9 cellular contexts compared by ENCODE assay signal in genomic region chr11:102453921-102454320, GRCh38. TPM values are rescaled to one million over a fixed set of nuclear protein-coding genes. Genes with fewer than 3 reads are reported as not detected.
DNase-seq lines count a peak whose midpoint lies in the region; ATAC-seq, FAIRE-seq and TF ChIP-seq lines count a peak whose summit lies in the region.
"Had no signal": no experiment of that assay in that cellular context is flagged by ENCODE, and none has a peak within 500 bp of the region (broad histone marks: within the 10 kb centered on the region; RNA-seq: fewer than 3 reads in every experiment).

No MANE protein-coding gene starts in this region.

- H3K9ac ChIP-seq in Loucy (ENCODE audit: low read depth, low read length, poor library complexity, severe bottlenecking) (peak overlapping the region; percentile 98), K562 (ENCODE audit: insufficient read depth in 1 of 2, low read depth in 2 of 2, low read length in 2 of 2) (no peak overlapping the region)

- H3K4me3 ChIP-seq in CD4-positive, CD25-positive, alpha-beta regulatory T cell (ENCODE audit: low read depth, low read length), result no peak overlapping the region
- H3K4me3 ChIP-seq in Loucy (ENCODE audit: low read length, poor library complexity, severe bottlenecking) (peak overlapping the region; percentile 96), K562 (no peak overlapping the region)

- H3K4me1 Mint-ChIP-seq in CD4-positive, CD25-positive, alpha-beta regulatory T cell, result peaks cover 35 to 69% (median 46%) of the 10 kb centered on the region in 4 donors
- peaks cover 35 to 58% (median 58%) of the 10 kb centered on the region in 3 donors for H3K4me1 Mint-ChIP-seq in naive B cell
- peaks cover 54% of the 10 kb centered on the region for H3K4me1 Mint-ChIP-seq in chondrocyte (ENCODE audit: low read depth)

- TF ChIP-seq POLR2A in K562 (conservative IDR thresholded peaks at IDR 0.05), result no peak

- H2AFZ ChIP-seq in Loucy (ENCODE audit: low read length), result no peak overlapping the region
- H2AFZ ChIP-seq in K562 (ENCODE audit: low read depth, low read length), result no peak overlapping the region

- peaks cover 5% of the 10 kb centered on the region for H3K36me3 Mint-ChIP-seq in CD4-positive, CD25-positive, alpha-beta regulatory T cell
- H3K36me3 Mint-ChIP-seq in naive B cell (no peaks in the 10 kb centered on the region), chondrocyte (ENCODE audit: low read depth) (no peaks in the 10 kb centered on the region)

- H3F3A ChIP-seq in Loucy (ENCODE audit: low read depth), result peaks cover 5% of the 10 kb centered on the region

- H3K27me3 ChIP-seq in CD4-positive, CD25-positive, alpha-beta regulatory T cell (ENCODE audit: control insufficient read depth, insufficient read depth, low read length), result no peaks in the 10 kb centered on the region
- H3K27me3 ChIP-seq in Loucy (ENCODE audit: insufficient read depth, low read length, poor library complexity, severe bottlenecking) (peaks cover 8% of the 10 kb centered on the region), K562 (ENCODE audit: control insufficient read depth in 2 of 2, insufficient read depth in 2 of 2, low read length in 2 of 2) (no peaks in the 10 kb centered on the region)
- H3K27me3 ChIP-seq: heart right ventricle had no signal

- H4K20me1 ChIP-seq in Loucy (ENCODE audit: insufficient read depth, low read length, poor library complexity, severe bottlenecking) (peaks cover 27% of the 10 kb centered on the region), K562 (replicated peaks; ENCODE audit: control insufficient read depth, insufficient read depth, low read length) (peaks cover 13% of the 10 kb centered on the region)

- peak overlapping the region in 3 of 4 donors; percentile 47 to 98 (median 98) for H3K4me3 Mint-ChIP-seq in CD4-positive, CD25-positive, alpha-beta regulatory T cell
- H3K4me3 Mint-ChIP-seq in naive B cell (peak overlapping the region in 7 of 8 donors; percentile 10 to 99 (median 68)), chondrocyte (ENCODE audit: unreplicated experiment) (no peak overlapping the region)

- CTCF ChIA-PET in K562 (lab: Yijun Ruan, JAX; ENCODE audit: low intra/inter-chr PET ratio), result no interaction called here

- no peak for FAIRE-seq in K562 (lab: Jason Lieb, UNC)

- H3K9me2 ChIP-seq in Loucy (replicated peaks; ENCODE audit: low read depth, low read length), result no peaks in the 10 kb centered on the region

- POLR2A ChIA-PET in K562 (lab: Yijun Ruan, JAX), result interaction anchor here (1.7 kb wide), 1 partner anchor 14 kb away, joined by 5 read pairs; no protein-coding TSS in a partner anchor

- H3K4me2 ChIP-seq in Loucy (ENCODE audit: low read depth, low read length, poor library complexity, severe bottlenecking) (peak overlapping the region; percentile 92), K562 (ENCODE audit: insufficient read depth, low read length) (no peak overlapping the region)

- peak overlapping the region; percentile 98 to 100 (median 98) for H3K27ac Mint-ChIP-seq in CD4-positive, CD25-positive, alpha-beta regulatory T cell
- peak overlapping the region in 4 of 6 donors; percentile 21 to 99 (median 40) for H3K27ac Mint-ChIP-seq in naive B cell
- H3K27ac Mint-ChIP-seq in chondrocyte (ENCODE audit: unreplicated experiment), result no peak overlapping the region

- intact Hi-C loops in K562 (cut with micrococcal nuclease), result loop anchor here (2.0 to 5.0 kb wide), 2 partner anchors 67 to 107 kb away; partner anchors contain the start of gene BIRC2

- DNase-seq in CD4-positive, CD25-positive, alpha-beta regulatory T cell, result no peak
- no peak for DNase-seq in K562 (ENCODE audit: extremely low read depth in 1 of 4, low spot score in 3 of 4)
- no peak for DNase-seq in naive B cell
- DNase-seq in NK-92 (lab: John Stamatoyannopoulos, UW; ENCODE audit: unreplicated experiment), result no peak
- no peak for DNase-seq in NCI-H1048 (lab: John Stamatoyannopoulos, UW)
- DNase-seq in chondrocyte (ENCODE audit: low spot score), result no peak
- DNase-seq: heart right ventricle had no signal

- H3K79me2 ChIP-seq in Loucy (ENCODE audit: insufficient read depth, low read length) (peaks cover 46% of the 10 kb centered on the region), K562 (ENCODE audit: control insufficient read depth, insufficient read depth, low read length) (peaks cover 38% of the 10 kb centered on the region)

- no peak for TF ChIP-seq RAD21 in K562 (CRISPR knock-in tag; conservative IDR thresholded peaks at IDR 0.05 in 1 of 2, IDR thresholded peaks at IDR 0.05 in 1 of 2)

- ATAC-seq in CD4-positive, CD25-positive, alpha-beta regulatory T cell (ENCODE audit: low read depth in 2 of 2), result no peak
- ATAC-seq in K562, result no peak
- ATAC-seq in naive B cell (ENCODE audit: low read depth in 2 of 2), result no peak
- ATAC-seq in HG03196 (IDR thresholded peaks at IDR 0.05; ENCODE audit: unreplicated experiment), result no peak

- BruUV-seq in K562 (replicated peaks; lab: Mats Ljungman, UMichigan), result no TSS peak

- H3K9me3 Mint-ChIP-seq in CD4-positive, CD25-positive, alpha-beta regulatory T cell, result no peaks in the 10 kb centered on the region
- no peaks in the 10 kb centered on the region for H3K9me3 Mint-ChIP-seq in naive B cell
- H3K9me3 Mint-ChIP-seq in chondrocyte (ENCODE audit: low read depth), result no peaks in the 10 kb centered on the region

- WGBS in K562 (ENCODE audit: insufficient coverage, low coverage, missing lambda C conversion rate), result 55% methylated on average over 3 of the region's 3 CpGs

- H3K9me1 ChIP-seq in K562 (ENCODE audit: control insufficient read depth, insufficient read depth, low read length), result no peaks in the 10 kb centered on the region

- H3K36me3 ChIP-seq in CD4-positive, CD25-positive, alpha-beta regulatory T cell (ENCODE audit: control insufficient read depth, insufficient read depth, low read length), result no peaks in the 10 kb centered on the region
- H3K36me3 ChIP-seq in Loucy (ENCODE audit: insufficient read depth, low read length) (no peaks in the 10 kb centered on the region), K562 (ENCODE audit: control insufficient read depth, insufficient read depth, low read length) (no peaks in the 10 kb centered on the region; the same call in 2 of the 3 replicates)
- H3K36me3 ChIP-seq: heart right ventricle had no signal

- peaks cover 35% of the 10 kb centered on the region for H3K4me1 ChIP-seq in CD4-positive, CD25-positive, alpha-beta regulatory T cell (ENCODE audit: control insufficient read depth, insufficient read depth, low read length, poor library complexity, severe bottlenecking)
- H3K4me1 ChIP-seq in Loucy (ENCODE audit: insufficient read depth, low read length, poor library complexity, severe bottlenecking), result peaks cover 70% of the 10 kb centered on the region
- H3K4me1 ChIP-seq in K562 (replicated peaks in 1 of 2; ENCODE audit: control insufficient read depth in 2 of 2, insufficient read depth in 2 of 2, low read length in 2 of 2), result peaks cover 10 to 19% of the 10 kb centered on the region in 2 experiments; a peak in 4 of 5 replicates

- no peaks in the 10 kb centered on the region for H3K9me3 ChIP-seq in CD4-positive, CD25-positive, alpha-beta regulatory T cell (ENCODE audit: control insufficient read depth in 2 of 2, low read length in 2 of 2)
- H3K9me3 ChIP-seq in Loucy (ENCODE audit: insufficient read depth, low read depth, low read length), result no peaks in the 10 kb centered on the region
- no peaks in the 10 kb centered on the region for H3K9me3 ChIP-seq in K562 (replicated peaks; ENCODE audit: control insufficient read depth, insufficient read depth, low read depth, low read length)
- H3K9me3 ChIP-seq: heart right ventricle had no signal

- TF ChIP-seq CTCF in Loucy (conservative IDR thresholded peaks at IDR 0.05; ENCODE audit: low read length) (no peak), K562 (IDR thresholded peaks at IDR 0.05 in 2 of 3, conservative IDR thresholded peaks at IDR 0.05 in 1 of 3; ENCODE audit: insufficient read depth in 2 of 3, low read depth in 1 of 3, low read length in 3 of 3) (no peak), chondrocyte (IDR thresholded peaks at IDR 0.05) (no peak)

- no peak overlapping the region for H3K27ac ChIP-seq in CD4-positive, CD25-positive, alpha-beta regulatory T cell (ENCODE audit: insufficient read depth, low read length, poor library complexity, severe bottlenecking)
- H3K27ac ChIP-seq in K562 (ENCODE audit: extremely low read depth, low read depth, low read length), result no peak overlapping the region

- no peak for TF ChIP-seq EP300 in K562 (IDR thresholded peaks at IDR 0.05; ENCODE audit: low read length)

- in situ Hi-C loops in K562 (cut with MboI), result no loop called here

- H3K27me3 Mint-ChIP-seq in CD4-positive, CD25-positive, alpha-beta regulatory T cell, result no peaks in the 10 kb centered on the region
- H3K27me3 Mint-ChIP-seq in naive B cell, result no peaks in the 10 kb centered on the region
- no peaks in the 10 kb centered on the region for H3K27me3 Mint-ChIP-seq in chondrocyte (ENCODE audit: low read depth)

TF ChIP-seq in K562, 482 proteins besides CTCF, POLR2A, EP300 and RAD21:
- peak; percentile 15; the same call in 1 of the 2 replicates for TF ChIP-seq ZNF316 (IDR thresholded peaks at IDR 0.05)
- TF ChIP-seq SRSF3 (IDR thresholded peaks at IDR 0.05; ENCODE audit: insufficient read depth, low read length), result no peak
- no peak for TF ChIP-seq PRMT5 (CRISPR knock-in tag; IDR thresholded peaks at IDR 0.05)
- no peak for TF ChIP-seq RFX5 (IDR thresholded peaks at IDR 0.05; ENCODE audit: low read depth, low read length)

RNA-seq across cellular contexts. Expression of gene TMEM123, which starts 1.4 kb away (rescaled TPM):
- 330 TPM for total RNA-seq in CD4-positive, CD25-positive, alpha-beta regulatory T cell
- 100 to 1,000 TPM; 583 to 771 (median 683) TPM for polyA plus RNA-seq in CD4-positive, CD25-positive, alpha-beta regulatory T cell
- 82.8 and 147 TPM in 2 replicates for total RNA-seq in K562 (2011; cell fraction: chromatin; rRNA removed; ENCODE audit: low replicate concordance)
- total RNA-seq in K562 (2011; cell fraction: nucleolus; rRNA removed), result 97.2 and 106 TPM in 2 replicates
- total RNA-seq in K562 (2011; cell fraction: nucleoplasm; rRNA removed), result 158 and 240 TPM in 2 replicates
- total RNA-seq in K562 (2014; rRNA removed) (50.2 and 55.0 TPM in 2 replicates), K562 (2014; rRNA removed; fragmentation: Illumina TruSeq; extraction: Trizol) (132 and 151 TPM in 2 replicates), K562 (2015; rRNA removed; fragmentation: Illumina TruSeq; extraction: Trizol) (139 and 149 TPM in 2 replicates), K562 (2021) (80.0 and 82.4 TPM in 2 replicates), chondrocyte (94.9 to 119 TPM (median 105 TPM) in 3 replicates)
- polyA plus RNA-seq in K562 (2011; rRNA removed) (327 and 344 TPM in 2 replicates), K562 (2014; fragmentation: Illumina TruSeq; extraction: Trizol) (100 and 104 TPM in 2 replicates), K562 (2014; fragmentation: Nextera tagmentation; extraction: Ambion mirVana) (10 to 100 TPM; 19.8 to 29.4 TPM), K562 (2014; rRNA removed) (50.1 and 52.3 TPM in 2 replicates), naive B cell (ENCODE audit: low read depth in 6 of 6) (100 to 1,000 TPM; 429 to 518 (median 477) TPM)
- polyA plus RNA-seq in K562 (2011; cell fraction: cytosol; rRNA removed), result 95.7 and 139 TPM in 2 replicates
- polyA plus RNA-seq in K562 (2011; cell fraction: nucleus; rRNA removed), result 33.6 and 76.0 TPM in 2 replicates
- 73.9 and 87.4 TPM in 2 replicates for polyA plus RNA-seq in K562 (2012)
- 518 and 545 TPM in 2 replicates for polyA minus RNA-seq in K562 (2011; rRNA and poly(A)+ RNA removed)
- 108 and 135 TPM in 2 replicates for polyA minus RNA-seq in K562 (2011; cell fraction: cytosol; rRNA and poly(A)+ RNA removed)
- 22.5 and 48.3 TPM in 2 replicates for polyA minus RNA-seq in K562 (2011; cell fraction: nucleus; rRNA and poly(A)+ RNA removed)
